1 cellular context compared by ENCODE assay signal in genomic region chr11:110454609-110455008, GRCh38.
A peak's percentile ranks its signal among the peaks of the same experiment; 100 is the strongest.
TF ChIP-seq lines count a peak whose summit lies in the region.

No MANE protein-coding gene starts in this region.

TF ChIP-seq in GM12878, 131 proteins besides CTCF, POLR2A, EP300 and RAD21:
- TF ChIP-seq RFX5 (IDR thresholded peaks at IDR 0.05; ENCODE audit: low read depth, low read length): no peak
- no peak for TF ChIP-seq MYB (IDR thresholded peaks at IDR 0.05; ENCODE audit: borderline replicate concordance, low read depth, low read length)
- TF ChIP-seq ZZZ3 (IDR thresholded peaks at IDR 0.05; ENCODE audit: control insufficient read depth, insufficient read length, low read depth): no peak
- TF ChIP-seq NFIC (IDR thresholded peaks at IDR 0.05; ENCODE audit: low read depth, low read length): peak; percentile 49; the same call in 1 of the 2 replicates
- TF ChIP-seq ZBTB33 (IDR thresholded peaks at IDR 0.05): no peak
- TF ChIP-seq RUNX3 (IDR thresholded peaks at IDR 0.05; ENCODE audit: low read length): peak; percentile 83
- no peak for TF ChIP-seq MEF2B (IDR thresholded peaks at IDR 0.05; ENCODE audit: partially characterized antibody, poor library complexity, severe bottlenecking)
- TF ChIP-seq NFXL1 (IDR thresholded peaks at IDR 0.05; ENCODE audit: borderline replicate concordance): no peak
- TF ChIP-seq BCL3 (IDR thresholded peaks at IDR 0.05; ENCODE audit: borderline replicate concordance, insufficient read depth, low read depth, low read length, poor library complexity, severe bottlenecking): no peak
- no peak for TF ChIP-seq MLLT1 (IDR thresholded peaks at IDR 0.05)
- TF ChIP-seq JUNB (IDR thresholded peaks at IDR 0.05): peak; percentile 69
- no peak for TF ChIP-seq EED (IDR thresholded peaks at IDR 0.05; ENCODE audit: low read depth)
- TF ChIP-seq MTA3 (IDR thresholded peaks at IDR 0.05; ENCODE audit: borderline replicate concordance, low read length): no peak
- TF ChIP-seq ZNF217 (IDR thresholded peaks at IDR 0.05): no peak
- no peak for TF ChIP-seq SKIL (IDR thresholded peaks at IDR 0.05; ENCODE audit: low read depth, poor library complexity, severe bottlenecking)
- TF ChIP-seq, protein P1, sequence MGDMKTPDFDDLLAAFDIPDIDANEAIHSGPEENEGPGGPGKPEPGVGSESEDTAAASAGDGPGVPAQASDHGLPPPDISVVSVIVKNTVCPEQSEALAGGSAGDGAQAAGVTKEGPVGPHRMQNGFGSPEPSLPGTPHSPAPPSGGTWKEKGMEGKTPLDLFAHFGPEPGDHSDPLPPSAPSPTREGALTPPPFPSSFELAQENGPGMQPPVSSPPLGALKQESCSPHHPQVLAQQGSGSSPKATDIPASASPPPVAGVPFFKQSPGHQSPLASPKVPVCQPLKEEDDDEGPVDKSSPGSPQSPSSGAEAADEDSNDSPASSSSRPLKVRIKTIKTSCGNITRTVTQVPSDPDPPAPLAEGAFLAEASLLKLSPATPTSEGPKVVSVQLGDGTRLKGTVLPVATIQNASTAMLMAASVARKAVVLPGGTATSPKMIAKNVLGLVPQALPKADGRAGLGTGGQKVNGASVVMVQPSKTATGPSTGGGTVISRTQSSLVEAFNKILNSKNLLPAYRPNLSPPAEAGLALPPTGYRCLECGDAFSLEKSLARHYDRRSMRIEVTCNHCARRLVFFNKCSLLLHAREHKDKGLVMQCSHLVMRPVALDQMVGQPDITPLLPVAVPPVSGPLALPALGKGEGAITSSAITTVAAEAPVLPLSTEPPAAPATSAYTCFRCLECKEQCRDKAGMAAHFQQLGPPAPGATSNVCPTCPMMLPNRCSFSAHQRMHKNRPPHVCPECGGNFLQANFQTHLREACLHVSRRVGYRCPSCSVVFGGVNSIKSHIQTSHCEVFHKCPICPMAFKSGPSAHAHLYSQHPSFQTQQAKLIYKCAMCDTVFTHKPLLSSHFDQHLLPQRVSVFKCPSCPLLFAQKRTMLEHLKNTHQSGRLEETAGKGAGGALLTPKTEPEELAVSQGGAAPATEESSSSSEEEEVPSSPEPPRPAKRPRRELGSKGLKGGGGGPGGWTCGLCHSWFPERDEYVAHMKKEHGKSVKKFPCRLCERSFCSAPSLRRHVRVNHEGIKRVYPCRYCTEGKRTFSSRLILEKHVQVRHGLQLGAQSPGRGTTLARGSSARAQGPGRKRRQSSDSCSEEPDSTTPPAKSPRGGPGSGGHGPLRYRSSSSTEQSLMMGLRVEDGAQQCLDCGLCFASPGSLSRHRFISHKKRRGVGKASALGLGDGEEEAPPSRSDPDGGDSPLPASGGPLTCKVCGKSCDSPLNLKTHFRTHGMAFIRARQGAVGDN (IDR thresholded peaks at IDR 0.05): no peak
- 0 out of 4 replicates have a peak, but pooled peaks of 1 of the 2 experiments have one; percentile 19 for TF ChIP-seq ETV6 (conservative IDR thresholded peaks at IDR 0.05 in 1 of 2, IDR thresholded peaks at IDR 0.05 in 1 of 2; ENCODE audit: borderline replicate concordance in 1 of 2, low read depth in 1 of 2)
- no peak for TF ChIP-seq ZNF384 (IDR thresholded peaks at IDR 0.05; ENCODE audit: borderline replicate concordance, low read depth, low read length)
- no peak for TF ChIP-seq EZH2 (IDR thresholded peaks at IDR 0.05; ENCODE audit: borderline replicate concordance, control insufficient read depth, low read depth, low read length)
- no peak for TF ChIP-seq RCOR1 (conservative IDR thresholded peaks at IDR 0.05; ENCODE audit: low read depth, low read length)
- no peak for TF ChIP-seq YBX1 (IDR thresholded peaks at IDR 0.05)
